Comparison of ENCODE assay signal across 22 cellular contexts in genomic region chr15:99197861-99198260, GRCh38. TPM values are rescaled to one million over a fixed set of nuclear protein-coding genes. Genes with fewer than 3 reads are reported as not detected.
DNase-seq lines count a peak whose midpoint lies in the region; ATAC-seq, FAIRE-seq and TF ChIP-seq lines count a peak whose summit lies in the region.
"Had no signal": no experiment of that assay in that cellular context is flagged by ENCODE, and none has a peak within 500 bp of the region (broad histone marks: within the 10 kb centered on the region; RNA-seq: fewer than 3 reads in every experiment).

No MANE protein-coding gene starts in this region.

- no peaks in the 10 kb centered on the region for H4K20me1 ChIP-seq in astrocyte (ENCODE audit: insufficient read depth, low read length)
- no peaks in the 10 kb centered on the region for H4K20me1 ChIP-seq in osteoblast (ENCODE audit: insufficient read depth, low read length)

- no peak overlapping the region for H3K27ac ChIP-seq in A549
- H3K27ac ChIP-seq in astrocyte (ENCODE audit: low read depth, low read length), result no peak overlapping the region
- no peak overlapping the region for H3K27ac ChIP-seq in osteoblast (ENCODE audit: low read depth, low read length)
- H3K27ac ChIP-seq: HL-60 had no signal

- TF ChIP-seq EP300 in A549 (IDR thresholded peaks at IDR 0.05), result no peak

- H3K9ac ChIP-seq in astrocyte (ENCODE audit: low read length), result no peak overlapping the region
- H3K9ac ChIP-seq: SK-N-SH had no signal

- H3K36me3 Mint-ChIP-seq in HFFc6 (ENCODE audit: low read depth), result peaks cover 36% of the 10 kb centered on the region
- H3K36me3 Mint-ChIP-seq in astrocyte (ENCODE audit: low read depth, unreplicated experiment), result peaks cover 21% of the 10 kb centered on the region

- TF ChIP-seq CTCF in A549 (IDR thresholded peaks at IDR 0.05) (no peak), HFFc6 (IDR thresholded peaks at IDR 0.05) (no peak), astrocyte (IDR thresholded peaks at IDR 0.05; ENCODE audit: insufficient read depth, low read depth, low read length) (no peak), fibroblast of villous mesenchyme (IDR thresholded peaks at IDR 0.05; ENCODE audit: insufficient read depth, low read depth, low read length) (no peak), osteoblast (IDR thresholded peaks at IDR 0.05; ENCODE audit: extremely low read depth, low read depth, low read length) (no peak)

- H3K27me3 ChIP-seq in astrocyte (ENCODE audit: insufficient read depth, low read length) (no peaks in the 10 kb centered on the region), osteoblast (ENCODE audit: insufficient read depth, low read length) (no peaks in the 10 kb centered on the region)

- H3K36me3 ChIP-seq in astrocyte (ENCODE audit: insufficient read depth, low read length) (peaks cover 4% of the 10 kb centered on the region), osteoblast (ENCODE audit: insufficient read depth, low read length) (peaks cover 6% of the 10 kb centered on the region)

- H3K4me2 ChIP-seq in A549, result no peak overlapping the region
- H3K4me2 ChIP-seq in astrocyte (ENCODE audit: low read length), result no peak overlapping the region
- no peak overlapping the region for H3K4me2 ChIP-seq in osteoblast (ENCODE audit: insufficient read depth, low read length)
- H3K4me2 ChIP-seq: SK-N-SH had no signal

- H3K9me3 Mint-ChIP-seq in HFFc6 (peaks cover 7% of the 10 kb centered on the region), astrocyte (ENCODE audit: unreplicated experiment) (peaks cover 5% of the 10 kb centered on the region)

- H3K9me3 ChIP-seq in A549, result no peaks in the 10 kb centered on the region; the same call in 2 of the 3 replicates
- no peaks in the 10 kb centered on the region for H3K9me3 ChIP-seq in astrocyte (ENCODE audit: insufficient read depth, low read depth, low read length)
- no peaks in the 10 kb centered on the region for H3K9me3 ChIP-seq in osteoblast (ENCODE audit: low read depth, low read length)
- H3K9me3 ChIP-seq: SK-N-SH had no signal

- H3K4me1 Mint-ChIP-seq in HFFc6 (ENCODE audit: low read depth) (peaks cover 8% of the 10 kb centered on the region), astrocyte (ENCODE audit: low read depth, unreplicated experiment) (peaks cover 2% of the 10 kb centered on the region)
- H3K4me1 Mint-ChIP-seq: CD14-positive monocyte had no signal

- WGBS in A549 (ENCODE audit: missing lambda C conversion rate), result 96% methylated on average over 3 of the region's 3 CpGs

- H3K4me3 ChIP-seq in A549 (no peak overlapping the region), astrocyte (ENCODE audit: insufficient read depth, low read depth, low read length) (no peak overlapping the region), fibroblast of villous mesenchyme (ENCODE audit: low read depth, low read length) (no peak overlapping the region), osteoblast (ENCODE audit: insufficient read depth, low read length) (no peak overlapping the region)

- ATAC-seq in A549 (no peak), esophagus mucosa (no peak)
- ATAC-seq: PC-3 had no signal

- CTCF ChIA-PET in A549 (lab: Yijun Ruan, JAX), result interaction anchor here (2.5 to 3.0 kb wide), 2 partner anchors 16 to 93 kb away, joined by 8 to 13 read pairs; partner anchors contain the start of gene SYNM

- DNase-seq in A549 (ENCODE audit: low read depth in 1 of 2, low spot score in 1 of 2) (no peak), HFFc6 (peak; percentile 3), astrocyte (ENCODE audit: low read depth) (peak; percentile 8), fibroblast of villous mesenchyme (ENCODE audit: low read depth) (peak; percentile 12), NOMO-1 treated with dmso at 0.1 percent for 144 hours (lab: John Stamatoyannopoulos, UW; ENCODE audit: unreplicated experiment) (no peak), osteoblast (ENCODE audit: insufficient read length, low spot score, missing footprints) (no peak)
- no peak for DNase-seq in stimulated activated CD8-positive, alpha-beta memory T cell treated with anti-CD3 and anti-CD28 coated beads, Interleukin-4, amount 100 ng/mL, for 48 hours
- DNase-seq: AML-193, COR-L47, MV-4-11, NCI-H1417, NCI-H187 treated with DMSO at 0.1 percent for 48 hours, NCI-H446 treated with DMSO at 0.1 percent for 48 hours, NCI-H748 treated with DMSO at 0.1 percent for 48 hours, PC-3, Right ventricle myocardium superior, SK-N-SH had no signal

- TF ChIP-seq RAD21 in A549 (conservative IDR thresholded peaks at IDR 0.05 in 1 of 2, IDR thresholded peaks at IDR 0.05 in 1 of 2), result no peak

- FAIRE-seq in A549 (lab: Jason Lieb, UNC) (peak; percentile 79), astrocyte (lab: Jason Lieb, UNC) (peak; percentile 9)
- FAIRE-seq: H54, HTR-8/SVneo had no signal

- TF ChIP-seq POLR2A in A549 (IDR thresholded peaks at IDR 0.05; ENCODE audit: low read length), result no peak

- H3K4me3 Mint-ChIP-seq in HFFc6 (no peak overlapping the region), astrocyte (ENCODE audit: unreplicated experiment) (no peak overlapping the region)
- H3K4me3 Mint-ChIP-seq: CD14-positive monocyte had no signal

- H3K79me2 ChIP-seq in astrocyte (ENCODE audit: insufficient read depth, low read length) (no peaks in the 10 kb centered on the region), osteoblast (ENCODE audit: insufficient read depth, low read length) (no peaks in the 10 kb centered on the region)

- H3K4me1 ChIP-seq in A549 (no peaks in the 10 kb centered on the region), astrocyte (ENCODE audit: insufficient read depth, low read length) (no peaks in the 10 kb centered on the region), osteoblast (ENCODE audit: insufficient read depth, low read length) (no peaks in the 10 kb centered on the region)

- H2AFZ ChIP-seq in astrocyte (ENCODE audit: low read depth, low read length) (no peak overlapping the region), osteoblast (ENCODE audit: low read length) (no peak overlapping the region)

- POLR2A ChIA-PET in A549 (lab: Yijun Ruan, JAX), result no interaction called here

- H3K27ac Mint-ChIP-seq in HFFc6 (no peak overlapping the region), astrocyte (ENCODE audit: unreplicated experiment) (no peak overlapping the region)

- no peaks in the 10 kb centered on the region; the same call in 1 of the 2 replicates for H3K27me3 Mint-ChIP-seq in HFFc6 (ENCODE audit: insufficient read depth)
- no peaks in the 10 kb centered on the region for H3K27me3 Mint-ChIP-seq in astrocyte (ENCODE audit: low read depth, unreplicated experiment)

TF ChIP-seq in A549, 52 proteins besides CTCF, POLR2A, EP300 and RAD21 (continues in another document):
- TF ChIP-seq HOXA7 (CRISPR knock-in tag; IDR thresholded peaks at IDR 0.05) (no peak), FOSB (CRISPR knock-in tag; IDR thresholded peaks at IDR 0.05) (no peak), EHMT2 (IDR thresholded peaks at IDR 0.05; ENCODE audit: low read depth) (no peak), USF2 (IDR thresholded peaks at IDR 0.05) (no peak), HOXB5 (CRISPR knock-in tag; IDR thresholded peaks at IDR 0.05) (no peak), RNF2 (IDR thresholded peaks at IDR 0.05; ENCODE audit: borderline replicate concordance, low read depth) (no peak), CHD2 (IDR thresholded peaks at IDR 0.05; ENCODE audit: low read length, partially characterized antibody) (no peak), KDM1A (IDR thresholded peaks at IDR 0.05; ENCODE audit: low read depth) (no peak), RFX5 (IDR thresholded peaks at IDR 0.05) (no peak), ZC3H11A (IDR thresholded peaks at IDR 0.05) (no peak)
- TF ChIP-seq, protein P1, sequence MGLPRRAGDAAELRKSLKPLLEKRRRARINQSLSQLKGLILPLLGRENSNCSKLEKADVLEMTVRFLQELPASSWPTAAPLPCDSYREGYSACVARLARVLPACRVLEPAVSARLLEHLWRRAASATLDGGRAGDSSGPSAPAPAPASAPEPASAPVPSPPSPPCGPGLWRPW (IDR thresholded peaks at IDR 0.05), result no peak
- TF ChIP-seq, protein P2, sequence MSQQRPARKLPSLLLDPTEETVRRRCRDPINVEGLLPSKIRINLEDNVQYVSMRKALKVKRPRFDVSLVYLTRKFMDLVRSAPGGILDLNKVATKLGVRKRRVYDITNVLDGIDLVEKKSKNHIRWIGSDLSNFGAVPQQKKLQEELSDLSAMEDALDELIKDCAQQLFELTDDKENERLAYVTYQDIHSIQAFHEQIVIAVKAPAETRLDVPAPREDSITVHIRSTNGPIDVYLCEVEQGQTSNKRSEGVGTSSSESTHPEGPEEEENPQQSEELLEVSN (IDR thresholded peaks at IDR 0.05; ENCODE audit: borderline replicate concordance, low read depth), result no peak

RNA-seq across cellular contexts. Expression of gene TTC23, which starts 51.5 kb away (rescaled TPM):
- polyA plus RNA-seq in A549 (2011; rRNA removed) (7.0 and 18.7 TPM in 2 replicates), A549 (2017; fragmentation: RNase III; extraction: RNeasy Plus Mini Kit Qiagen cat#74134 plus additional on column Dnase treatment) (16.5 to 17.4 TPM (median 17.4 TPM) in 3 replicates)
- 2.3 and 3.7 TPM in 2 replicates for polyA plus RNA-seq in A549 (2012; cell fraction: cytosol; rRNA removed)
- polyA plus RNA-seq in A549 (2012; cell fraction: nucleus; rRNA removed), result 3.4 and 6.9 TPM in 2 replicates
- polyA minus RNA-seq in A549 (2011; rRNA and poly(A)+ RNA removed), result 7.9 and 8.4 TPM in 2 replicates
- 10 to 100 TPM; 11.9 to 17.4 (median 15.0) TPM for total RNA-seq in HFFc6 (2021; fragmentation: NEBNext Ultra II Directional; extraction: Animal tissue kit (Norgen Biotek cat#: 25700))
- total RNA-seq in astrocyte (20.2 and 22.1 TPM in 2 replicates), fibroblast of villous mesenchyme (20.9 and 28.5 TPM in 2 replicates), osteoblast (21.7 and 27.4 TPM in 2 replicates), esophagus mucosa (13.9 TPM)

RNA-seq across cellular contexts. Expression of gene LRRC28, which starts 53.4 kb away (rescaled TPM):
- polyA plus RNA-seq in A549 (2011; rRNA removed) (62.4 and 75.0 TPM in 2 replicates), A549 (2017; fragmentation: RNase III; extraction: RNeasy Plus Mini Kit Qiagen cat#74134 plus additional on column Dnase treatment) (18.2 to 22.3 TPM (median 19.6 TPM) in 3 replicates)
- polyA plus RNA-seq in A549 (2012; cell fraction: cytosol; rRNA removed), result 20.4 and 23.3 TPM in 2 replicates
- polyA plus RNA-seq in A549 (2012; cell fraction: nucleus; rRNA removed), result 7.8 and 13.6 TPM in 2 replicates
- 50.7 and 58.5 TPM in 2 replicates for polyA minus RNA-seq in A549 (2011; rRNA and poly(A)+ RNA removed)
- 10 to 100 TPM; 11.1 to 18.4 (median 15.1) TPM for total RNA-seq in HFFc6 (2021; fragmentation: NEBNext Ultra II Directional; extraction: Animal tissue kit (Norgen Biotek cat#: 25700))
- total RNA-seq in astrocyte (28.1 and 30.7 TPM in 2 replicates), fibroblast of villous mesenchyme (22.5 and 27.6 TPM in 2 replicates), osteoblast (32.6 and 32.7 TPM in 2 replicates), esophagus mucosa (21.3 TPM)

Comparison
In these comparisons a context has a peak if more than half of its experiments do, and no peak if none do; other contexts are left out.
1. DNase-seq: peak in HFFc6 (single experiment), astrocyte (single experiment) and fibroblast of villous mesenchyme (single experiment); none in A549 (0 of 2), NOMO-1 treated with dmso at 0.1 percent for 144 hours (single experiment), stimulated activated CD8-positive, alpha-beta memory T cell treated with anti-CD3 and anti-CD28 coated beads, Interleukin-4, amount 100 ng/mL, for 48 hours (single experiment) and osteoblast (single experiment).